Comparison of ENCODE assay signal across 8 cellular contexts in genomic region chr10:133393401-133394063, GRCh38. TPM values are rescaled to one million over a fixed set of nuclear protein-coding genes. Genes with fewer than 3 reads are reported as not detected.
DNase-seq lines count a peak whose midpoint lies in the region; ATAC-seq, FAIRE-seq and TF ChIP-seq lines count a peak whose summit lies in the region.

No MANE protein-coding gene starts in this region.

- BruUV-seq in K562 (replicated peaks; lab: Mats Ljungman, UMichigan): no TSS peak

- H3K4me3 ChIP-seq in K562: no peak overlapping the region; the same call in 1 of the 2 replicates

- no peak for DNase-seq in stimulated activated naive CD8-positive, alpha-beta T cell treated with anti-CD3 and anti-CD28 coated beads, Interleukin-15, Interleukin-2, amounts not matched to agents 100 U/mL and 50 U/mL, for 24 hours
- DNase-seq in K562 (ENCODE audit: extremely low read depth in 1 of 4, low spot score in 3 of 4) (no peak), mesothelial cell of epicardium (ENCODE audit: low spot score in 2 of 2, unreplicated experiment in 2 of 2) (peak in 1 of 2 experiments; percentile 35), NCI-H146 treated with DMSO at 0.1 percent for 48 hours (lab: John Stamatoyannopoulos, UW; ENCODE audit: unreplicated experiment) (no peak), GM13976 (ENCODE audit: low spot score) (no peak), DMS79 (lab: John Stamatoyannopoulos, UW) (no peak)

- H3K27me3 ChIP-seq in K562 (ENCODE audit: control insufficient read depth in 2 of 2, insufficient read depth in 2 of 2, low read length in 2 of 2): no peaks in the 10 kb centered on the region

- peak overlapping the region; percentile 55 for H3K27ac Mint-ChIP-seq in stimulated activated naive CD8-positive, alpha-beta T cell treated with anti-CD3 and anti-CD28 coated beads, Interleukin-15, Interleukin-2, amounts not matched to agents 100 ng/mL and 50 ng/mL, for 24 hours
- peak overlapping the region; percentile 84 for H3K27ac Mint-ChIP-seq in mesothelial cell of epicardium

- H3K79me2 ChIP-seq in K562 (ENCODE audit: control insufficient read depth, insufficient read depth, low read length): peaks cover 20% of the 10 kb centered on the region

- peaks cover 33% of the 10 kb centered on the region for H3K36me3 Mint-ChIP-seq in stimulated activated naive CD8-positive, alpha-beta T cell treated with anti-CD3 and anti-CD28 coated beads, Interleukin-15, Interleukin-2, amounts not matched to agents 100 ng/mL and 50 ng/mL, for 24 hours (ENCODE audit: low read depth)
- peaks cover 14% of the 10 kb centered on the region for H3K36me3 Mint-ChIP-seq in mesothelial cell of epicardium

- no peak for TF ChIP-seq RAD21 in K562 (CRISPR knock-in tag; conservative IDR thresholded peaks at IDR 0.05 in 1 of 2, IDR thresholded peaks at IDR 0.05 in 1 of 2)

- no peak for FAIRE-seq in K562 (lab: Jason Lieb, UNC)

- H3K9me3 Mint-ChIP-seq in stimulated activated naive CD8-positive, alpha-beta T cell treated with anti-CD3 and anti-CD28 coated beads, Interleukin-15, Interleukin-2, amounts not matched to agents 100 ng/mL and 50 ng/mL, for 24 hours: no peaks in the 10 kb centered on the region
- H3K9me3 Mint-ChIP-seq in mesothelial cell of epicardium: no peaks in the 10 kb centered on the region

- H2AFZ ChIP-seq in K562 (ENCODE audit: low read depth, low read length): no peak overlapping the region; the same call in 1 of the 2 replicates

- peaks cover 69% of the 10 kb centered on the region for H3K4me1 Mint-ChIP-seq in stimulated activated naive CD8-positive, alpha-beta T cell treated with anti-CD3 and anti-CD28 coated beads, Interleukin-15, Interleukin-2, amounts not matched to agents 100 ng/mL and 50 ng/mL, for 24 hours (ENCODE audit: low read depth)
- peaks cover 13% of the 10 kb centered on the region for H3K4me1 Mint-ChIP-seq in mesothelial cell of epicardium

- no peaks in the 10 kb centered on the region for H4K20me1 ChIP-seq in K562 (replicated peaks; ENCODE audit: control insufficient read depth, insufficient read depth, low read length)

- H3K9me1 ChIP-seq in K562 (ENCODE audit: control insufficient read depth, insufficient read depth, low read length): no peaks in the 10 kb centered on the region

- CTCF ChIA-PET in K562 (lab: Yijun Ruan, JAX; ENCODE audit: low intra/inter-chr PET ratio): no interaction called here

- POLR2A ChIA-PET in K562 (lab: Yijun Ruan, JAX): no interaction called here

- WGBS in K562 (ENCODE audit: insufficient coverage, low coverage, missing lambda C conversion rate): 25% methylated on average over 23 of the region's 27 CpGs

- peak overlapping the region; percentile 40; the same call in 2 of the 3 replicates for H3K27ac ChIP-seq in K562 (ENCODE audit: extremely low read depth, low read depth, low read length)

- no peak for ATAC-seq in stimulated activated naive CD8-positive, alpha-beta T cell treated with anti-CD3 and anti-CD28 coated beads, Interleukin-15, Interleukin-2, amounts not matched to agents 100 U/mL and 50 U/mL, for 24 hours
- ATAC-seq in K562 (no peak), GM18519 (IDR thresholded peaks at IDR 0.05; ENCODE audit: low FRiP score, unreplicated experiment) (no peak)

- TF ChIP-seq POLR2A in K562 (conservative IDR thresholded peaks at IDR 0.05): no peak

- no peak overlapping the region; the same call in 1 of the 2 replicates for H3K4me2 ChIP-seq in K562 (ENCODE audit: insufficient read depth, low read length)

- TF ChIP-seq CTCF in K562 (IDR thresholded peaks at IDR 0.05 in 2 of 3, conservative IDR thresholded peaks at IDR 0.05 in 1 of 3; ENCODE audit: insufficient read depth in 2 of 3, low read depth in 1 of 3, low read length in 3 of 3): no peak
- TF ChIP-seq CTCF in mesothelial cell of epicardium (IDR thresholded peaks at IDR 0.05; ENCODE audit: unreplicated experiment): no peak
- TF ChIP-seq CTCF in GM13976 (IDR thresholded peaks at IDR 0.05; ENCODE audit: borderline replicate concordance, control extremely low read depth, extremely low read depth, insufficient read depth, missing control alignments): no peak

- no peaks in the 10 kb centered on the region for H3K27me3 Mint-ChIP-seq in stimulated activated naive CD8-positive, alpha-beta T cell treated with anti-CD3 and anti-CD28 coated beads, Interleukin-15, Interleukin-2, amounts not matched to agents 100 ng/mL and 50 ng/mL, for 24 hours
- no peaks in the 10 kb centered on the region for H3K27me3 Mint-ChIP-seq in mesothelial cell of epicardium (ENCODE audit: low read depth)

- intact Hi-C loops in K562 (cut with micrococcal nuclease): loop anchor here (5.0 to 10.0 kb wide), 2 partner anchors 36 to 69 kb away; partner anchors contain the start of gene FUOM

- peak overlapping the region; percentile 43 to 46; a peak in 3 of 4 replicates for H3K9ac ChIP-seq in K562 (ENCODE audit: insufficient read depth in 1 of 2, low read depth in 2 of 2, low read length in 2 of 2)

- H3K9me3 ChIP-seq in K562 (replicated peaks; ENCODE audit: control insufficient read depth, insufficient read depth, low read depth, low read length): no peaks in the 10 kb centered on the region

- H3K4me1 ChIP-seq in K562 (replicated peaks in 1 of 2; ENCODE audit: control insufficient read depth in 2 of 2, insufficient read depth in 2 of 2, low read length in 2 of 2): peaks cover 17 to 59% of the 10 kb centered on the region in 2 experiments

- in situ Hi-C loops in K562 (cut with MboI) (no loop called here), GM13976 (cut with MboI; ENCODE audit: low sequenced_read_pairs, unreplicated experiment) (no loop called here)

- TF ChIP-seq EP300 in K562 (IDR thresholded peaks at IDR 0.05; ENCODE audit: low read length): no peak

- H3K4me3 Mint-ChIP-seq in stimulated activated naive CD8-positive, alpha-beta T cell treated with anti-CD3 and anti-CD28 coated beads, Interleukin-15, Interleukin-2, amounts not matched to agents 100 ng/mL and 50 ng/mL, for 24 hours: peak overlapping the region; percentile 96
- H3K4me3 Mint-ChIP-seq in mesothelial cell of epicardium: peak overlapping the region; percentile 95

- H3K36me3 ChIP-seq in K562 (ENCODE audit: control insufficient read depth, insufficient read depth, low read length): peaks cover 22% of the 10 kb centered on the region; the same call in 1 of the 3 replicates

RNA-seq across cellular contexts. Expression of gene MTG1, which starts 0.4 kb away (rescaled TPM):
- total RNA-seq in K562 (2011; cell fraction: chromatin; rRNA removed; ENCODE audit: low replicate concordance): 121 and 197 TPM in 2 replicates
- total RNA-seq in K562 (2011; cell fraction: nucleolus; rRNA removed): 101 and 119 TPM in 2 replicates
- total RNA-seq in K562 (2011; cell fraction: nucleoplasm; rRNA removed): 85.3 and 89.5 TPM in 2 replicates
- total RNA-seq in K562 (2014; rRNA removed) (11.6 and 16.9 TPM in 2 replicates), K562 (2014; rRNA removed; fragmentation: Illumina TruSeq; extraction: Trizol) (10.1 and 13.8 TPM in 2 replicates), K562 (2015; rRNA removed; fragmentation: Illumina TruSeq; extraction: Trizol) (13.8 and 15.4 TPM in 2 replicates), K562 (2021) (18.1 and 18.2 TPM in 2 replicates), mesothelial cell of epicardium (86.0 to 91.1 TPM (median 90.5 TPM) in 3 replicates)
- polyA plus RNA-seq in K562 (2011; rRNA removed) (24.1 and 27.1 TPM in 2 replicates), K562 (2014; fragmentation: Illumina TruSeq; extraction: Trizol) (19.5 and 22.1 TPM in 2 replicates), K562 (2014; fragmentation: Nextera tagmentation; extraction: Ambion mirVana) (1 to 10 TPM; 2.8 to 3.0 TPM), K562 (2014; rRNA removed) (23.0 and 28.2 TPM in 2 replicates)
- 17.9 and 25.1 TPM in 2 replicates for polyA plus RNA-seq in K562 (2011; cell fraction: cytosol; rRNA removed)
- 72.9 and 146 TPM in 2 replicates for polyA plus RNA-seq in K562 (2011; cell fraction: nucleus; rRNA removed)
- polyA plus RNA-seq in K562 (2012): 16.4 and 17.9 TPM in 2 replicates
- polyA minus RNA-seq in K562 (2011; rRNA and poly(A)+ RNA removed): 25.9 and 28.3 TPM in 2 replicates
- polyA minus RNA-seq in K562 (2011; cell fraction: cytosol; rRNA and poly(A)+ RNA removed): 16.2 and 17.5 TPM in 2 replicates
- 29.9 and 33.8 TPM in 2 replicates for polyA minus RNA-seq in K562 (2011; cell fraction: nucleus; rRNA and poly(A)+ RNA removed)

RNA-seq across cellular contexts. Expression of gene PAOX, which starts 14.5 kb away (rescaled TPM):
- 4.2 and 13.2 TPM in 2 replicates for total RNA-seq in K562 (2011; cell fraction: chromatin; rRNA removed; ENCODE audit: low replicate concordance)
- total RNA-seq in K562 (2011; cell fraction: nucleolus; rRNA removed): 10.2 and 10.9 TPM in 2 replicates
- 7.6 and 9.1 TPM in 2 replicates for total RNA-seq in K562 (2011; cell fraction: nucleoplasm; rRNA removed)
- total RNA-seq in K562 (2014; rRNA removed): 4.9 and 8.7 TPM in 2 replicates
- 1.1 and 1.6 TPM in 2 replicates for total RNA-seq in K562 (2014; rRNA removed; fragmentation: Illumina TruSeq; extraction: Trizol)
- total RNA-seq in K562 (2015; rRNA removed; fragmentation: Illumina TruSeq; extraction: Trizol): 2.6 and 2.8 TPM in 2 replicates
- total RNA-seq in K562 (2021): 6.0 and 6.4 TPM in 2 replicates
- polyA plus RNA-seq in K562 (2011; rRNA removed): 4.2 and 4.3 TPM in 2 replicates
- 5.2 and 10.9 TPM in 2 replicates for polyA plus RNA-seq in K562 (2011; cell fraction: cytosol; rRNA removed)
- 7.7 and 12.4 TPM in 2 replicates for polyA plus RNA-seq in K562 (2011; cell fraction: nucleus; rRNA removed)
- 3.5 and 4.0 TPM in 2 replicates for polyA plus RNA-seq in K562 (2012)
- 1.4 and 2.0 TPM in 2 replicates for polyA plus RNA-seq in K562 (2014; fragmentation: Illumina TruSeq; extraction: Trizol)
- 1 to 10 TPM in 1 of 2 experiments, under 1 TPM in 1; 0.80 to 1.7 TPM for polyA plus RNA-seq in K562 (2014; fragmentation: Nextera tagmentation; extraction: Ambion mirVana)
- 5.1 and 5.4 TPM in 2 replicates for polyA plus RNA-seq in K562 (2014; rRNA removed)
- 1.0 and 1.4 TPM in 2 replicates for polyA minus RNA-seq in K562 (2011; rRNA and poly(A)+ RNA removed)
- 0.91 and 3.4 TPM in 2 replicates for polyA minus RNA-seq in K562 (2011; cell fraction: cytosol; rRNA and poly(A)+ RNA removed)
- 3.9 and 4.3 TPM in 2 replicates for polyA minus RNA-seq in K562 (2011; cell fraction: nucleus; rRNA and poly(A)+ RNA removed)
- total RNA-seq in mesothelial cell of epicardium: 7.5 to 9.5 TPM (median 8.0 TPM) in 3 replicates

RNA-seq across cellular contexts. Expression of gene ECHS1, which starts 20.4 kb away (rescaled TPM):
- 6.2 and 13.6 TPM in 2 replicates for total RNA-seq in K562 (2011; cell fraction: chromatin; rRNA removed; ENCODE audit: low replicate concordance)
- 10.1 and 14.7 TPM in 2 replicates for total RNA-seq in K562 (2011; cell fraction: nucleolus; rRNA removed)
- total RNA-seq in K562 (2011; cell fraction: nucleoplasm; rRNA removed): 9.6 and 10.3 TPM in 2 replicates
- total RNA-seq in K562 (2014; rRNA removed) (69.5 and 74.3 TPM in 2 replicates), K562 (2014; rRNA removed; fragmentation: Illumina TruSeq; extraction: Trizol) (43.1 and 46.5 TPM in 2 replicates), K562 (2015; rRNA removed; fragmentation: Illumina TruSeq; extraction: Trizol) (48.4 and 49.3 TPM in 2 replicates), K562 (2021) (85.3 and 89.5 TPM in 2 replicates), mesothelial cell of epicardium (69.8 to 74.9 TPM (median 70.0 TPM) in 3 replicates)
- polyA plus RNA-seq in K562 (2011; rRNA removed) (16.6 and 23.5 TPM in 2 replicates), K562 (2014; fragmentation: Illumina TruSeq; extraction: Trizol) (67.1 and 68.1 TPM in 2 replicates), K562 (2014; fragmentation: Nextera tagmentation; extraction: Ambion mirVana) (100 to 1,000 TPM in 1 of 2 experiments, 10 to 100 TPM in 1; 98.8 to 100 TPM), K562 (2014; rRNA removed) (37.4 and 38.0 TPM in 2 replicates)
- 23.9 and 38.6 TPM in 2 replicates for polyA plus RNA-seq in K562 (2011; cell fraction: cytosol; rRNA removed)
- polyA plus RNA-seq in K562 (2011; cell fraction: nucleus; rRNA removed): 31.1 and 34.4 TPM in 2 replicates
- 72.3 and 78.6 TPM in 2 replicates for polyA plus RNA-seq in K562 (2012)
- 12.8 and 14.4 TPM in 2 replicates for polyA minus RNA-seq in K562 (2011; rRNA and poly(A)+ RNA removed)
- polyA minus RNA-seq in K562 (2011; cell fraction: cytosol; rRNA and poly(A)+ RNA removed): 29.2 and 40.4 TPM in 2 replicates
- 4.2 and 7.0 TPM in 2 replicates for polyA minus RNA-seq in K562 (2011; cell fraction: nucleus; rRNA and poly(A)+ RNA removed)

RNA-seq across cellular contexts. Expression of gene SPRN, which starts 30.9 kb away (rescaled TPM):
- total RNA-seq in K562 (2011; cell fraction: chromatin; rRNA removed; ENCODE audit: low replicate concordance): not detected in 2 replicates
- total RNA-seq in K562 (2011; cell fraction: nucleolus; rRNA removed): not detected in 2 replicates
- total RNA-seq in K562 (2011; cell fraction: nucleoplasm; rRNA removed): not detected in 2 replicates
- total RNA-seq in K562 (2014; rRNA removed) (not detected in 2 replicates), K562 (2014; rRNA removed; fragmentation: Illumina TruSeq; extraction: Trizol) (not detected in 2 replicates), K562 (2015; rRNA removed; fragmentation: Illumina TruSeq; extraction: Trizol) (not detected in 2 replicates), K562 (2021) (not detected in 2 replicates), mesothelial cell of epicardium (0.50 to 0.69 TPM (median 0.55 TPM) in 3 replicates)
- polyA plus RNA-seq in K562 (2011; rRNA removed) (not detected in 2 replicates), K562 (2014; fragmentation: Illumina TruSeq; extraction: Trizol) (not detected in 2 replicates), K562 (2014; fragmentation: Nextera tagmentation; extraction: Ambion mirVana) (under 1 TPM in 1 of 2 experiments, not detected in 1; 0.04 TPM), K562 (2014; rRNA removed) (not detected in 2 replicates)
- not detected in 2 replicates for polyA plus RNA-seq in K562 (2011; cell fraction: cytosol; rRNA removed)
- polyA plus RNA-seq in K562 (2011; cell fraction: nucleus; rRNA removed): not detected in 2 replicates
- 1.2 and 1.6 TPM in 2 replicates for polyA plus RNA-seq in K562 (2012)
- polyA minus RNA-seq in K562 (2011; rRNA and poly(A)+ RNA removed): not detected in 2 replicates
- polyA minus RNA-seq in K562 (2011; cell fraction: cytosol; rRNA and poly(A)+ RNA removed): not detected in 2 replicates
- polyA minus RNA-seq in K562 (2011; cell fraction: nucleus; rRNA and poly(A)+ RNA removed): not detected in 2 replicates

RNA-seq across cellular contexts. Expression of gene FUOM, which starts 35.7 kb away (rescaled TPM):
- 10.6 and 28.4 TPM in 2 replicates for total RNA-seq in K562 (2011; cell fraction: chromatin; rRNA removed; ENCODE audit: low replicate concordance)
- 42.5 and 54.1 TPM in 2 replicates for total RNA-seq in K562 (2011; cell fraction: nucleolus; rRNA removed)
- total RNA-seq in K562 (2011; cell fraction: nucleoplasm; rRNA removed): 19.0 and 24.0 TPM in 2 replicates
- total RNA-seq in K562 (2014; rRNA removed): 89.7 and 91.1 TPM in 2 replicates
- total RNA-seq in K562 (2014; rRNA removed; fragmentation: Illumina TruSeq; extraction: Trizol): 8.6 and 14.0 TPM in 2 replicates
- total RNA-seq in K562 (2015; rRNA removed; fragmentation: Illumina TruSeq; extraction: Trizol): 26.7 and 27.0 TPM in 2 replicates
- 47.8 and 61.2 TPM in 2 replicates for total RNA-seq in K562 (2021)
- 27.4 and 31.3 TPM in 2 replicates for polyA plus RNA-seq in K562 (2011; rRNA removed)
- polyA plus RNA-seq in K562 (2011; cell fraction: cytosol; rRNA removed): 39.9 and 94.4 TPM in 2 replicates
- 29.5 and 49.3 TPM in 2 replicates for polyA plus RNA-seq in K562 (2011; cell fraction: nucleus; rRNA removed)
- 22.3 and 26.8 TPM in 2 replicates for polyA plus RNA-seq in K562 (2012)
- polyA plus RNA-seq in K562 (2014; fragmentation: Illumina TruSeq; extraction: Trizol): 20.4 and 34.6 TPM in 2 replicates
- polyA plus RNA-seq in K562 (2014; fragmentation: Nextera tagmentation; extraction: Ambion mirVana): 10 to 100 TPM in 1 of 2 experiments, 1 to 10 TPM in 1; 1.8 to 14.4 TPM
- polyA plus RNA-seq in K562 (2014; rRNA removed): 96.1 and 108 TPM in 2 replicates
- polyA minus RNA-seq in K562 (2011; rRNA and poly(A)+ RNA removed): 2.1 and 4.9 TPM in 2 replicates
- polyA minus RNA-seq in K562 (2011; cell fraction: cytosol; rRNA and poly(A)+ RNA removed): 7.0 and 9.8 TPM in 2 replicates
- polyA minus RNA-seq in K562 (2011; cell fraction: nucleus; rRNA and poly(A)+ RNA removed): 38.7 and 48.6 TPM in 2 replicates
- 38.0 to 42.6 TPM (median 41.3 TPM) in 3 replicates for total RNA-seq in mesothelial cell of epicardium
